ENCODE assay signal across 17 cellular contexts in genomic region chr10:13803566-13804554, GRCh38.
DNase-seq lines count a peak whose midpoint lies in the region; TF ChIP-seq lines count a peak whose summit lies in the region.
"Had no signal": no experiment of that assay in that cellular context is flagged by ENCODE, and none has a peak within 500 bp of the region (broad histone marks: within the 10 kb centered on the region; RNA-seq: fewer than 3 reads in every experiment).

No MANE protein-coding gene starts in this region.

- no peaks in the 10 kb centered on the region for H3K36me3 ChIP-seq in HEK293 (ENCODE audit: control insufficient read depth in 2 of 2, insufficient read depth in 1 of 2, low read length in 2 of 2)
- H3K36me3 ChIP-seq in neural cell (ENCODE audit: insufficient read depth, low read length), result no peaks in the 10 kb centered on the region
- no peaks in the 10 kb centered on the region for H3K36me3 ChIP-seq in testis (ENCODE audit: low read depth, missing control alignments)
- H3K36me3 ChIP-seq: gastrocnemius medialis had no signal

- H3K4me2 ChIP-seq in neural cell (ENCODE audit: low read length), result no peak overlapping the region

- H3K9ac ChIP-seq in neural cell (ENCODE audit: low read length), result no peak overlapping the region

- TF ChIP-seq EP300 in neural cell (conservative IDR thresholded peaks at IDR 0.05; ENCODE audit: poor library complexity, severe bottlenecking), result no peak

- H3K9me3 ChIP-seq in HEK293 (ENCODE audit: control insufficient read depth, insufficient read depth, low read depth, low read length) (no peaks in the 10 kb centered on the region), neural cell (ENCODE audit: low read length) (no peaks in the 10 kb centered on the region), testis (no peaks in the 10 kb centered on the region)
- H3K9me3 ChIP-seq: gastrocnemius medialis had no signal

- H4K20me1 ChIP-seq in neural cell (ENCODE audit: insufficient read depth), result no peaks in the 10 kb centered on the region

- peak; percentile 83 for DNase-seq in NCI-H345 (lab: John Stamatoyannopoulos, UW)
- DNase-seq in choroid plexus epithelial cell (ENCODE audit: low read depth), result peak; percentile 45
- no peak for DNase-seq in occipital lobe (lab: John Stamatoyannopoulos, UW)
- DNase-seq in erythroblast (lab: John Stamatoyannopoulos, UW), result no peak
- DNase-seq in activated CD4-positive, alpha-beta T cell treated with anti-CD3 and anti-CD28 coated beads for 48 hours, result no peak
- no peak for DNase-seq in testis
- DNase-seq: activated CD4-positive, CD25-positive, alpha-beta regulatory T cell treated with anti-CD3 and anti-CD28 coated beads, Interleukin-2, amount 50 U/mL, for 72 hours; activated T-cell treated with anti-CD3 and anti-CD28 coated beads for 4 hours; C1 segment of cervical spinal cord; gastrocnemius medialis; GF-D8; KG1; naive thymus-derived CD4-positive, alpha-beta T cell; NCI-H1694; T-helper 1 cell had no signal

- no peaks in the 10 kb centered on the region for H3F3A ChIP-seq in neural cell (ENCODE audit: insufficient read depth, low read length, poor library complexity, severe bottlenecking)

- CTCF ChIA-PET in HEK293 (lab: Yijun Ruan, JAX), result interaction anchor here (0.7 to 1.1 kb wide), 5 partner anchors 13 to 650 kb away, joined by 3 to 8 read pairs (median 4); no protein-coding TSS in a partner anchor

- peaks cover 12% of the 10 kb centered on the region for H3K4me1 ChIP-seq in HEK293 (ENCODE audit: control insufficient read depth, insufficient read depth, low read length)
- H3K4me1 ChIP-seq in testis, result no peaks in the 10 kb centered on the region
- H3K4me1 ChIP-seq: gastrocnemius medialis had no signal

- no peak for TF ChIP-seq RAD21 in neural cell (conservative IDR thresholded peaks at IDR 0.05)

- no peak overlapping the region for H2AFZ ChIP-seq in neural cell (ENCODE audit: low read depth, low read length)

- H3K27me3 ChIP-seq in neural cell (ENCODE audit: insufficient read depth, low read depth, low read length), result no peaks in the 10 kb centered on the region
- no peaks in the 10 kb centered on the region for H3K27me3 ChIP-seq in testis
- H3K27me3 ChIP-seq: gastrocnemius medialis had no signal

- 67 to 68% methylated on average over 18 of the region's 18 CpGs for WGBS in testis, 2 donors

- H3K4me3 ChIP-seq in HEK293 (ENCODE audit: low read depth, low read length) (no peak overlapping the region), choroid plexus epithelial cell (ENCODE audit: low read depth, low read length) (no peak overlapping the region), neural cell (ENCODE audit: low read length) (no peak overlapping the region), testis (no peak overlapping the region)
- H3K4me3 ChIP-seq: gastrocnemius medialis had no signal

- no peak overlapping the region for H3K27ac ChIP-seq in HEK293 (ENCODE audit: extremely low read depth, low read depth, low read length)
- no peak overlapping the region for H3K27ac ChIP-seq in neural cell (ENCODE audit: low read length)
- no peak overlapping the region for H3K27ac ChIP-seq in testis
- H3K27ac ChIP-seq: gastrocnemius medialis had no signal

- intact Hi-C loops in testis (cut with DNase I; ENCODE audit: low total_unique reads), result no loop called here

- POLR2A ChIA-PET in HEK293 (lab: Yijun Ruan, JAX), result no interaction called here

- no peaks in the 10 kb centered on the region for H3K79me2 ChIP-seq in neural cell (replicated peaks; ENCODE audit: insufficient read depth, low read length)

- TF ChIP-seq CTCF in HEK293 (tag by site-specific recombination; IDR thresholded peaks at IDR 0.05) (no peak), choroid plexus epithelial cell (conservative IDR thresholded peaks at IDR 0.05; ENCODE audit: low read depth, low read length) (no peak), neural cell (IDR thresholded peaks at IDR 0.05; ENCODE audit: poor library complexity, severe bottlenecking) (no peak), testis (IDR thresholded peaks at IDR 0.05) (no peak)

- no peaks in the 10 kb centered on the region for H3K9me2 ChIP-seq in neural cell (ENCODE audit: insufficient read depth, low read length)

- TF ChIP-seq POLR2A in erythroblast (IDR thresholded peaks at IDR 0.05; ENCODE audit: low read length), result no peak
- TF ChIP-seq POLR2A in testis (IDR thresholded peaks at IDR 0.05), result no peak

TF ChIP-seq in HEK293, 187 proteins besides CTCF, POLR2A, EP300 and RAD21:
- TF ChIP-seq ZBTB20 (tag by site-specific recombination; IDR thresholded peaks at IDR 0.05), result peak; percentile 64
- TF ChIP-seq ZNF266 (tag by site-specific recombination; IDR thresholded peaks at IDR 0.05; ENCODE audit: low read depth), result no peak
- TF ChIP-seq ZNF561 (tag by site-specific recombination; IDR thresholded peaks at IDR 0.05; ENCODE audit: borderline replicate concordance), result no peak
- TF ChIP-seq ZNF366 (tag by site-specific recombination; conservative IDR thresholded peaks at IDR 0.05), result no peak
- TF ChIP-seq ZNF335 (tag by site-specific recombination; conservative IDR thresholded peaks at IDR 0.05), result peak; percentile 52
- TF ChIP-seq TRIM28 (IDR thresholded peaks at IDR 0.05; ENCODE audit: borderline replicate concordance, low read length), result 0 out of 2 replicates have a peak, but pooled peaks have one; percentile 63
- peak; percentile 27; the same call in 1 of the 2 replicates for TF ChIP-seq OSR2 (tag by site-specific recombination; IDR thresholded peaks at IDR 0.05)

TF ChIP-seq in neural cell, 6 proteins besides CTCF, POLR2A, EP300 and RAD21:
- TF ChIP-seq SMC3 (conservative IDR thresholded peaks at IDR 0.05; ENCODE audit: poor library complexity) (no peak), POLR2AphosphoS5 (IDR thresholded peaks at IDR 0.05) (peak; percentile 62), REST (IDR thresholded peaks at IDR 0.05; ENCODE audit: borderline replicate concordance) (no peak)
TF ChIP-seq in neural cell: peak in this region for 1.

Comparison
In these comparisons a context has a peak if more than half of its experiments do, and no peak if none do; other contexts are left out.
1. DNase-seq: peak in NCI-H345 (single experiment) and choroid plexus epithelial cell (single experiment); none in occipital lobe (single experiment), erythroblast (0 of 2), activated CD4-positive, alpha-beta T cell treated with anti-CD3 and anti-CD28 coated beads for 48 hours (single experiment) and testis (single experiment).